Comparison of ENCODE assay signal across 1 cellular context in genomic region chr15:66946578-66947164, GRCh38.
TF ChIP-seq lines count a peak whose summit lies in the region.

No MANE protein-coding gene starts in this region.

TF ChIP-seq in HEK293, 187 proteins besides CTCF, POLR2A, EP300 and RAD21 (continued from another document):
- TF ChIP-seq, protein P1, sequence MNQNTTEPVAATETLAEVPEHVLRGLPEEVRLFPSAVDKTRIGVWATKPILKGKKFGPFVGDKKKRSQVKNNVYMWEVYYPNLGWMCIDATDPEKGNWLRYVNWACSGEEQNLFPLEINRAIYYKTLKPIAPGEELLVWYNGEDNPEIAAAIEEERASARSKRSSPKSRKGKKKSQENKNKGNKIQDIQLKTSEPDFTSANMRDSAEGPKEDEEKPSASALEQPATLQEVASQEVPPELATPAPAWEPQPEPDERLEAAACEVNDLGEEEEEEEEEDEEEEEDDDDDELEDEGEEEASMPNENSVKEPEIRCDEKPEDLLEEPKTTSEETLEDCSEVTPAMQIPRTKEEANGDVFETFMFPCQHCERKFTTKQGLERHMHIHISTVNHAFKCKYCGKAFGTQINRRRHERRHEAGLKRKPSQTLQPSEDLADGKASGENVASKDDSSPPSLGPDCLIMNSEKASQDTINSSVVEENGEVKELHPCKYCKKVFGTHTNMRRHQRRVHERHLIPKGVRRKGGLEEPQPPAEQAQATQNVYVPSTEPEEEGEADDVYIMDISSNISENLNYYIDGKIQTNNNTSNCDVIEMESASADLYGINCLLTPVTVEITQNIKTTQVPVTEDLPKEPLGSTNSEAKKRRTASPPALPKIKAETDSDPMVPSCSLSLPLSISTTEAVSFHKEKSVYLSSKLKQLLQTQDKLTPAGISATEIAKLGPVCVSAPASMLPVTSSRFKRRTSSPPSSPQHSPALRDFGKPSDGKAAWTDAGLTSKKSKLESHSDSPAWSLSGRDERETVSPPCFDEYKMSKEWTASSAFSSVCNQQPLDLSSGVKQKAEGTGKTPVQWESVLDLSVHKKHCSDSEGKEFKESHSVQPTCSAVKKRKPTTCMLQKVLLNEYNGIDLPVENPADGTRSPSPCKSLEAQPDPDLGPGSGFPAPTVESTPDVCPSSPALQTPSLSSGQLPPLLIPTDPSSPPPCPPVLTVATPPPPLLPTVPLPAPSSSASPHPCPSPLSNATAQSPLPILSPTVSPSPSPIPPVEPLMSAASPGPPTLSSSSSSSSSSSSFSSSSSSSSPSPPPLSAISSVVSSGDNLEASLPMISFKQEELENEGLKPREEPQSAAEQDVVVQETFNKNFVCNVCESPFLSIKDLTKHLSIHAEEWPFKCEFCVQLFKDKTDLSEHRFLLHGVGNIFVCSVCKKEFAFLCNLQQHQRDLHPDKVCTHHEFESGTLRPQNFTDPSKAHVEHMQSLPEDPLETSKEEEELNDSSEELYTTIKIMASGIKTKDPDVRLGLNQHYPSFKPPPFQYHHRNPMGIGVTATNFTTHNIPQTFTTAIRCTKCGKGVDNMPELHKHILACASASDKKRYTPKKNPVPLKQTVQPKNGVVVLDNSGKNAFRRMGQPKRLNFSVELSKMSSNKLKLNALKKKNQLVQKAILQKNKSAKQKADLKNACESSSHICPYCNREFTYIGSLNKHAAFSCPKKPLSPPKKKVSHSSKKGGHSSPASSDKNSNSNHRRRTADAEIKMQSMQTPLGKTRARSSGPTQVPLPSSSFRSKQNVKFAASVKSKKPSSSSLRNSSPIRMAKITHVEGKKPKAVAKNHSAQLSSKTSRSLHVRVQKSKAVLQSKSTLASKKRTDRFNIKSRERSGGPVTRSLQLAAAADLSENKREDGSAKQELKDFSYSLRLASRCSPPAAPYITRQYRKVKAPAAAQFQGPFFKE (tag by site-specific recombination; IDR thresholded peaks at IDR 0.05; ENCODE audit: borderline replicate concordance), result no peak
- TF ChIP-seq OSR2 (tag by site-specific recombination; IDR thresholded peaks at IDR 0.05) (no peak), ZNF561 (tag by site-specific recombination; IDR thresholded peaks at IDR 0.05; ENCODE audit: borderline replicate concordance) (peak; percentile 55; the same call in 1 of the 2 replicates), PRDM1 (tag by site-specific recombination; IDR thresholded peaks at IDR 0.05) (0 out of 2 replicates have a peak, but pooled peaks have one; percentile 37), ZBTB26 (tag by site-specific recombination; optimal IDR thresholded peaks at IDR 0.05) (peak; percentile 8), GLIS2 (tag by site-specific recombination; IDR thresholded peaks at IDR 0.05) (peak; percentile 89), TCF7L2 (IDR thresholded peaks at IDR 0.05; ENCODE audit: borderline replicate concordance, low read depth, low read length) (no peak), YY1 (tag by site-specific recombination; IDR thresholded peaks at IDR 0.05) (no peak), ZNF677 (tag by site-specific recombination; IDR thresholded peaks at IDR 0.05) (no peak), ZNF174 (tag by site-specific recombination; IDR thresholded peaks at IDR 0.05) (no peak), ZFP69B (tag by site-specific recombination; IDR thresholded peaks at IDR 0.05) (no peak), ZNF513 (tag by site-specific recombination; IDR thresholded peaks at IDR 0.05) (no peak), ZNF2 (tag by site-specific recombination; IDR thresholded peaks at IDR 0.05) (peak; percentile 65; the same call in 1 of the 2 replicates), SP7 (tag by site-specific recombination; IDR thresholded peaks at IDR 0.05) (peak; percentile 60; the same call in 1 of the 2 replicates), GLIS1 (tag by site-specific recombination; IDR thresholded peaks at IDR 0.05) (0 out of 2 replicates have a peak, but pooled peaks have one; percentile 35), SCRT2 (tag by site-specific recombination; IDR thresholded peaks at IDR 0.05) (0 out of 2 replicates have a peak, but pooled peaks have one; percentile 29), ZBTB8A (tag by site-specific recombination; IDR thresholded peaks at IDR 0.05) (no peak), ZSCAN16 (tag by site-specific recombination; IDR thresholded peaks at IDR 0.05) (no peak)
- TF ChIP-seq, protein P2, sequence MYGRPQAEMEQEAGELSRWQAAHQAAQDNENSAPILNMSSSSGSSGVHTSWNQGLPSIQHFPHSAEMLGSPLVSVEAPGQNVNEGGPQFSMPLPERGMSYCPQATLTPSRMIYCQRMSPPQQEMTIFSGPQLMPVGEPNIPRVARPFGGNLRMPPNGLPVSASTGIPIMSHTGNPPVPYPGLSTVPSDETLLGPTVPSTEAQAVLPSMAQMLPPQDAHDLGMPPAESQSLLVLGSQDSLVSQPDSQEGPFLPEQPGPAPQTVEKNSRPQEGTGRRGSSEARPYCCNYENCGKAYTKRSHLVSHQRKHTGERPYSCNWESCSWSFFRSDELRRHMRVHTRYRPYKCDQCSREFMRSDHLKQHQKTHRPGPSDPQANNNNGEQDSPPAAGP (tag by site-specific recombination; IDR thresholded peaks at IDR 0.05), result peak; percentile 39; the same call in 1 of the 2 replicates
